Comparison of ENCODE assay signal across 12 cellular contexts in genomic region chr4:726235-726787, GRCh38. TPM values are rescaled to one million over a fixed set of nuclear protein-coding genes. Genes with fewer than 3 reads are reported as not detected.
A peak's percentile ranks its signal among the peaks of the same experiment; 100 is the strongest.
DNase-seq lines count a peak whose midpoint lies in the region; ATAC-seq, FAIRE-seq and TF ChIP-seq lines count a peak whose summit lies in the region.
"Had no signal": no experiment of that assay in that cellular context is flagged by ENCODE, and none has a peak within 500 bp of the region (broad histone marks: within the 10 kb centered on the region; RNA-seq: fewer than 3 reads in every experiment).

No MANE protein-coding gene starts in this region.

- no peaks in the 10 kb centered on the region for H3K9me1 ChIP-seq in endothelial cell of umbilical vein (replicated peaks; ENCODE audit: control insufficient read depth, extremely low read depth, insufficient read depth, low read length)

- H3K36me3 ChIP-seq in endothelial cell of umbilical vein (ENCODE audit: control insufficient read depth in 2 of 2, extremely low read depth in 1 of 2, insufficient read depth in 2 of 2, low read length in 2 of 2) (peaks cover 4 to 16% of the 10 kb centered on the region in 2 experiments), osteoblast (ENCODE audit: insufficient read depth, low read length) (peaks cover 11% of the 10 kb centered on the region)

- CTCF ChIA-PET in endothelial cell of umbilical vein (lab: Charles Lee), result interaction anchor here (2.4 kb wide), 1 partner anchor 42 kb away, joined by 9 read pairs; no protein-coding TSS in a partner anchor

- H3K9ac ChIP-seq in endothelial cell of umbilical vein (replicated peaks; ENCODE audit: extremely low read depth, insufficient read depth, low read length), result peak overlapping the region; percentile 34

- H3K4me1 ChIP-seq in endothelial cell of umbilical vein (ENCODE audit: control insufficient read depth, extremely low read depth, insufficient read depth, low read length) (peaks cover 23% of the 10 kb centered on the region), osteoblast (ENCODE audit: insufficient read depth, low read length) (peaks cover 25% of the 10 kb centered on the region)

- no peaks in the 10 kb centered on the region for H3K9me3 ChIP-seq in endothelial cell of umbilical vein (replicated peaks; ENCODE audit: control insufficient read depth, insufficient read depth, low read length)
- H3K9me3 ChIP-seq in osteoblast (ENCODE audit: low read depth, low read length), result no peaks in the 10 kb centered on the region

- dilution Hi-C loops in endothelial cell of umbilical vein (cut with MboI; ENCODE audit: extremely low pct_ligation_motif_present, low sequenced_read_pairs), result no loop called here

- FAIRE-seq in endothelial cell of umbilical vein (lab: Jason Lieb, UNC), result peak; percentile 75
- FAIRE-seq: D721Med had no signal

- H4K20me1 ChIP-seq in endothelial cell of umbilical vein (replicated peaks; ENCODE audit: control insufficient read depth, extremely low read depth, insufficient read depth, low read length) (peaks cover 5% of the 10 kb centered on the region), osteoblast (ENCODE audit: insufficient read depth, low read length) (peaks cover 58% of the 10 kb centered on the region)

- TF ChIP-seq CTCF in NB4 (IDR thresholded peaks at IDR 0.05; ENCODE audit: low read depth, low read length) (no peak), endothelial cell of umbilical vein (IDR thresholded peaks at IDR 0.05; ENCODE audit: extremely low read depth in 1 of 2, insufficient read depth in 1 of 2, low read depth in 1 of 2, low read length in 2 of 2) (no peak), osteoblast (IDR thresholded peaks at IDR 0.05; ENCODE audit: extremely low read depth, low read depth, low read length) (no peak)

- intact Hi-C loops in endothelial cell of umbilical vein (cut with micrococcal nuclease), result no loop called here

- H3K79me2 ChIP-seq in endothelial cell of umbilical vein (ENCODE audit: control insufficient read depth, insufficient read depth, low read length), result peaks cover 69% of the 10 kb centered on the region
- peaks cover 81% of the 10 kb centered on the region for H3K79me2 ChIP-seq in osteoblast (ENCODE audit: insufficient read depth, low read length)

- H3K27ac ChIP-seq in endothelial cell of umbilical vein (ENCODE audit: insufficient read depth, low read depth, low read length) (peak overlapping the region; percentile 57), osteoblast (ENCODE audit: low read depth, low read length) (peak overlapping the region; percentile 78)

- H3K4me3 ChIP-seq in NB4 (ENCODE audit: low read depth, low read length) (no peak overlapping the region), endothelial cell of umbilical vein (replicated peaks in 1 of 3; ENCODE audit: insufficient read depth in 1 of 3, low read depth in 1 of 3, low read length in 3 of 3) (no peak overlapping the region), osteoblast (ENCODE audit: insufficient read depth, low read length) (peak overlapping the region; percentile 33)

- H3K4me2 ChIP-seq in endothelial cell of umbilical vein (ENCODE audit: insufficient read depth, low read length), result peak overlapping the region; percentile 33
- H3K4me2 ChIP-seq in osteoblast (ENCODE audit: insufficient read depth, low read length), result peak overlapping the region; percentile 51

- TF ChIP-seq POLR2A in NB4 (IDR thresholded peaks at IDR 0.05; ENCODE audit: extremely low read depth, insufficient read length) (no peak), endothelial cell of umbilical vein (IDR thresholded peaks at IDR 0.05; ENCODE audit: low read depth, low read length) (no peak)

- ATAC-seq in HG03196 (IDR thresholded peaks at IDR 0.05; ENCODE audit: unreplicated experiment), result no peak
- ATAC-seq: activated CD8-positive, alpha-beta T cell treated with anti-CD3 and anti-CD28 coated beads, Interleukin-2, amount 10 ng/mL, durations not matched to agents 7 days and 5 days had no signal

- no peaks in the 10 kb centered on the region for H3K27me3 ChIP-seq in endothelial cell of umbilical vein (ENCODE audit: control insufficient read depth in 2 of 2, insufficient read depth in 2 of 2, low read length in 2 of 2)
- H3K27me3 ChIP-seq in osteoblast (ENCODE audit: insufficient read depth, low read length), result no peaks in the 10 kb centered on the region

- H2AFZ ChIP-seq in endothelial cell of umbilical vein (ENCODE audit: low read depth, low read length) (no peak overlapping the region), osteoblast (ENCODE audit: low read length) (no peak overlapping the region)

- DNase-seq in AG20443 (ENCODE audit: low spot score), result peak; percentile 88
- DNase-seq in NB4 (ENCODE audit: low read depth), result peak; percentile 33
- DNase-seq in endothelial cell of umbilical vein (ENCODE audit: low read depth, low spot score), result peak; percentile 57
- peak; percentile 97 for DNase-seq in osteoblast (ENCODE audit: insufficient read length, low spot score, missing footprints)
- DNase-seq in NCI-H748 (lab: John Stamatoyannopoulos, UW; ENCODE audit: unreplicated experiment), result no peak
- DNase-seq in SW 1271 (lab: John Stamatoyannopoulos, UW), result no peak
- DNase-seq in NCI-H526 treated with DMSO at 0.1 percent for 48 hours (lab: John Stamatoyannopoulos, UW), result no peak
- DNase-seq: activated CD8-positive, alpha-beta T cell treated with anti-CD3 and anti-CD28 coated beads, Interleukin-2, amount 10 ng/mL, durations not matched to agents 7 days and 5 days; NCI-H345; stimulated activated CD4-positive, alpha-beta T cell treated with anti-CD3 and anti-CD28 coated beads, Interleukin-1b, Interleukin-23, amount 100 ng/mL, for 48 hours had no signal

- BruUV-seq in endothelial cell of umbilical vein (replicated peaks; lab: Mats Ljungman, UMichigan), result no TSS peak

- POLR2A ChIA-PET in endothelial cell of umbilical vein (lab: Charles Lee), result no interaction called here

TF ChIP-seq in endothelial cell of umbilical vein, 7 proteins besides CTCF, POLR2A, EP300 and RAD21:
- no peak for TF ChIP-seq EZH2 (IDR thresholded peaks at IDR 0.05; ENCODE audit: borderline replicate concordance, low read depth, low read length, severe bottlenecking)
- TF ChIP-seq JUN (IDR thresholded peaks at IDR 0.05; ENCODE audit: borderline replicate concordance, insufficient read depth, insufficient read length, low read depth), result peak; percentile 12
- peak; percentile 39 for TF ChIP-seq GATA2 (IDR thresholded peaks at IDR 0.05; ENCODE audit: insufficient read depth, insufficient read length, low read depth, low read length)
- TF ChIP-seq FOS (IDR thresholded peaks at IDR 0.05; ENCODE audit: borderline replicate concordance, insufficient read depth, low read length), result no peak

RNA-seq across cellular contexts. Expression of gene PCGF3, which starts 20.7 kb away (rescaled TPM):
- total RNA-seq in endothelial cell of umbilical vein, result 69.2 and 70.2 TPM in 2 replicates
- 91.8 and 95.3 TPM in 2 replicates for polyA plus RNA-seq in endothelial cell of umbilical vein
- polyA plus RNA-seq in endothelial cell of umbilical vein (2011; cell fraction: cytosol; rRNA removed), result 53.0 and 64.5 TPM in 2 replicates
- polyA plus RNA-seq in endothelial cell of umbilical vein (2011; cell fraction: nucleus; rRNA removed), result 376 and 396 TPM in 2 replicates
- 42.1 and 58.2 TPM in 2 replicates for polyA plus RNA-seq in endothelial cell of umbilical vein (2012)
- polyA minus RNA-seq in endothelial cell of umbilical vein, result 80.4 and 109 TPM in 2 replicates
- 18.2 TPM for polyA minus RNA-seq in endothelial cell of umbilical vein (2011; cell fraction: cytosol; rRNA and poly(A)+ RNA removed)
- 85.7 and 100 TPM in 2 replicates for polyA minus RNA-seq in endothelial cell of umbilical vein (2011; cell fraction: nucleus; rRNA and poly(A)+ RNA removed)
- total RNA-seq in osteoblast, result 32.7 and 43.1 TPM in 2 replicates

RNA-seq across cellular contexts. Expression of gene SLC49A3, which starts 37.4 kb away (rescaled TPM):
- total RNA-seq in endothelial cell of umbilical vein, result 5.0 and 11.5 TPM in 2 replicates
- 4.2 and 4.6 TPM in 2 replicates for polyA plus RNA-seq in endothelial cell of umbilical vein
- 1.2 and 2.0 TPM in 2 replicates for polyA plus RNA-seq in endothelial cell of umbilical vein (2011; cell fraction: cytosol; rRNA removed)
- 6.6 and 9.1 TPM in 2 replicates for polyA plus RNA-seq in endothelial cell of umbilical vein (2011; cell fraction: nucleus; rRNA removed)
- polyA plus RNA-seq in endothelial cell of umbilical vein (2012), result 1.3 and 1.5 TPM in 2 replicates
- polyA minus RNA-seq in endothelial cell of umbilical vein, result 1.1 and 2.0 TPM in 2 replicates
- polyA minus RNA-seq in endothelial cell of umbilical vein (2011; cell fraction: cytosol; rRNA and poly(A)+ RNA removed), result not detected
- 2.0 and 3.1 TPM in 2 replicates for polyA minus RNA-seq in endothelial cell of umbilical vein (2011; cell fraction: nucleus; rRNA and poly(A)+ RNA removed)
- 11.6 and 13.6 TPM in 2 replicates for total RNA-seq in osteoblast

RNA-seq across cellular contexts. Expression of gene MYL5, which starts 52.0 kb away (rescaled TPM):
- total RNA-seq in endothelial cell of umbilical vein (13.4 and 15.5 TPM in 2 replicates), osteoblast (17.7 and 22.8 TPM in 2 replicates)
- 12.3 and 14.2 TPM in 2 replicates for polyA plus RNA-seq in endothelial cell of umbilical vein
- 11.9 and 12.9 TPM in 2 replicates for polyA plus RNA-seq in endothelial cell of umbilical vein (2011; cell fraction: cytosol; rRNA removed)
- 41.1 and 49.4 TPM in 2 replicates for polyA plus RNA-seq in endothelial cell of umbilical vein (2011; cell fraction: nucleus; rRNA removed)
- 15.6 and 17.5 TPM in 2 replicates for polyA plus RNA-seq in endothelial cell of umbilical vein (2012)
- 2.4 and 5.0 TPM in 2 replicates for polyA minus RNA-seq in endothelial cell of umbilical vein
- 1.2 TPM for polyA minus RNA-seq in endothelial cell of umbilical vein (2011; cell fraction: cytosol; rRNA and poly(A)+ RNA removed)
- polyA minus RNA-seq in endothelial cell of umbilical vein (2011; cell fraction: nucleus; rRNA and poly(A)+ RNA removed), result 8.1 and 14.1 TPM in 2 replicates

RNA-seq across cellular contexts. Expression of gene ATP5ME, which starts 52.2 kb away (rescaled TPM):
- 303 and 310 TPM in 2 replicates for total RNA-seq in endothelial cell of umbilical vein
- 244 and 304 TPM in 2 replicates for polyA plus RNA-seq in endothelial cell of umbilical vein
- polyA plus RNA-seq in endothelial cell of umbilical vein (2011; cell fraction: cytosol; rRNA removed), result 863 and 945 TPM in 2 replicates
- 171 and 218 TPM in 2 replicates for polyA plus RNA-seq in endothelial cell of umbilical vein (2011; cell fraction: nucleus; rRNA removed)
- 698 and 943 TPM in 2 replicates for polyA plus RNA-seq in endothelial cell of umbilical vein (2012)
- 65.6 and 98.9 TPM in 2 replicates for polyA minus RNA-seq in endothelial cell of umbilical vein
- 64.9 TPM for polyA minus RNA-seq in endothelial cell of umbilical vein (2011; cell fraction: cytosol; rRNA and poly(A)+ RNA removed)
- polyA minus RNA-seq in endothelial cell of umbilical vein (2011; cell fraction: nucleus; rRNA and poly(A)+ RNA removed), result 19.5 and 27.3 TPM in 2 replicates
- 60.8 and 70.4 TPM in 2 replicates for total RNA-seq in osteoblast

Comparison
In these comparisons a context has a peak if more than half of its experiments do, and no peak if none do; other contexts are left out.
1. DNase-seq: peak in AG20443 (single experiment), NB4 (single experiment), endothelial cell of umbilical vein (single experiment) and osteoblast (single experiment); none in NCI-H748 (single experiment), SW 1271 (0 of 2) and NCI-H526 treated with DMSO at 0.1 percent for 48 hours (single experiment).